Comparison of ENCODE assay signal across 1 cellular context in genomic region chr11:34929794-34930763, GRCh38.
TF ChIP-seq lines count a peak whose summit lies in the region.

No MANE protein-coding gene starts in this region.

TF ChIP-seq in liver, 16 proteins besides CTCF, POLR2A, EP300 and RAD21 (continued from another document):
- TF ChIP-seq NR2F2 (IDR thresholded peaks at IDR 0.05) (no peak), MAX (IDR thresholded peaks at IDR 0.05) (peak; percentile 64), TAF1 (conservative IDR thresholded peaks at IDR 0.05) (no peak), FOXA2 (IDR thresholded peaks at IDR 0.05) (peak; percentile 41), HNF4A (conservative IDR thresholded peaks at IDR 0.05) (peak; percentile 78 to 83), SP1 (IDR thresholded peaks at IDR 0.05) (peak; percentile 69), FOXA1 (IDR thresholded peaks at IDR 0.05) (no peak), GABPA (IDR thresholded peaks at IDR 0.05 in 1 of 2, conservative IDR thresholded peaks at IDR 0.05 in 1 of 2) (no peak), JUND (IDR thresholded peaks at IDR 0.05) (peak in 1 of 2 donors; percentile 36), HNF4G (IDR thresholded peaks at IDR 0.05) (peak; percentile 65), REST (IDR thresholded peaks at IDR 0.05) (no peak), RXRA (IDR thresholded peaks at IDR 0.05) (peak in 1 of 2 donors; percentile 30), YY1 (IDR thresholded peaks at IDR 0.05) (no peak)
- TF ChIP-seq, protein P1, sequence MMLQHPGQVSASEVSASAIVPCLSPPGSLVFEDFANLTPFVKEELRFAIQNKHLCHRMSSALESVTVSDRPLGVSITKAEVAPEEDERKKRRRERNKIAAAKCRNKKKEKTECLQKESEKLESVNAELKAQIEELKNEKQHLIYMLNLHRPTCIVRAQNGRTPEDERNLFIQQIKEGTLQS (IDR thresholded peaks at IDR 0.05) = no peak
- TF ChIP-seq, protein P2, sequence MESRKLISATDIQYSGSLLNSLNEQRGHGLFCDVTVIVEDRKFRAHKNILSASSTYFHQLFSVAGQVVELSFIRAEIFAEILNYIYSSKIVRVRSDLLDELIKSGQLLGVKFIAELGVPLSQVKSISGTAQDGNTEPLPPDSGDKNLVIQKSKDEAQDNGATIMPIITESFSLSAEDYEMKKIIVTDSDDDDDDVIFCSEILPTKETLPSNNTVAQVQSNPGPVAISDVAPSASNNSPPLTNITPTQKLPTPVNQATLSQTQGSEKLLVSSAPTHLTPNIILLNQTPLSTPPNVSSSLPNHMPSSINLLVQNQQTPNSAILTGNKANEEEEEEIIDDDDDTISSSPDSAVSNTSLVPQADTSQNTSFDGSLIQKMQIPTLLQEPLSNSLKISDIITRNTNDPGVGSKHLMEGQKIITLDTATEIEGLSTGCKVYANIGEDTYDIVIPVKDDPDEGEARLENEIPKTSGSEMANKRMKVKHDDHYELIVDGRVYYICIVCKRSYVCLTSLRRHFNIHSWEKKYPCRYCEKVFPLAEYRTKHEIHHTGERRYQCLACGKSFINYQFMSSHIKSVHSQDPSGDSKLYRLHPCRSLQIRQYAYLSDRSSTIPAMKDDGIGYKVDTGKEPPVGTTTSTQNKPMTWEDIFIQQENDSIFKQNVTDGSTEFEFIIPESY (IDR thresholded peaks at IDR 0.05) = no peak
